Comparison of ENCODE assay signal across 1 cellular context in genomic region chr4:85570388-85570787, GRCh38.
TF ChIP-seq lines count a peak whose summit lies in the region.

No MANE protein-coding gene starts in this region.

TF ChIP-seq in H1, 55 proteins besides CTCF, POLR2A, EP300 and RAD21:
- TF ChIP-seq SP2 (IDR thresholded peaks at IDR 0.05; ENCODE audit: low read length) (no peak), EGR1 (IDR thresholded peaks at IDR 0.05; ENCODE audit: borderline replicate concordance, low read depth, low read length) (no peak), EZH2 (IDR thresholded peaks at IDR 0.05; ENCODE audit: low read depth, low read length, severe bottlenecking) (no peak), KDM1A (IDR thresholded peaks at IDR 0.05; ENCODE audit: borderline replicate concordance, low read length) (no peak), TCF12 (IDR thresholded peaks at IDR 0.05; ENCODE audit: low read depth, low read length) (no peak), CEBPB (IDR thresholded peaks at IDR 0.05; ENCODE audit: low read depth, low read length) (no peak), CHD7 (IDR thresholded peaks at IDR 0.05; ENCODE audit: insufficient replicate concordance, low read length) (no peak), SUZ12 (IDR thresholded peaks at IDR 0.05; ENCODE audit: low read length) (no peak), KDM5A (IDR thresholded peaks at IDR 0.05; ENCODE audit: low read length) (no peak), CTBP2 (IDR thresholded peaks at IDR 0.05; ENCODE audit: borderline replicate concordance, insufficient read depth, insufficient read length, low read length) (no peak)
